ENCODE assay signal across 18 cellular contexts in the genomic region with DNA sequence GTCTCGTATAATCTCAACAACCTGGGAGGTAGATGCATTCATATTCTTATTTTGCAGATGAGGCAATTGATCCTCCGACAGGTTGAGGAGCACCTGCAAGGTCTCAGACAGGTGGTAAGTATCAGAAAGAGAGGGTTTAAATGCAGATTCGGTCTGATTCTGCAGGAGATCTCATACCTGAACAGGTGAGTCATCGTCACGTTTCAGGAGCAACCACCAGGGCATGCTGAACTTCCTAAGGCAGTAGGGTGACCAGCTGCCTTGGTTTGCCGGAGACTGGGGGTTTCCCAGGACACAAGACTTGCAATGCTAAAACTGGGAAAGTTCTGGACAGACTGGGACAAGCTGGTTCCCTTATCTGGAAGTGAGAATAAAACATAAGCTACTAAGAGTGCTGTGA.
DNase-seq lines count a peak whose midpoint lies in the region; ATAC-seq, FAIRE-seq and TF ChIP-seq lines count a peak whose summit lies in the region.
"Had no signal": no experiment of that assay in that cellular context is flagged by ENCODE, and none has a peak within 500 bp of the region (broad histone marks: within the 10 kb centered on the region; RNA-seq: fewer than 3 reads in every experiment).

No MANE protein-coding gene starts in this region.

- peaks cover 10% of the 10 kb centered on the region for H3K27me3 Mint-ChIP-seq in neural progenitor cell (ENCODE audit: insufficient read depth, low read depth)

- H3K27ac ChIP-seq in A549, result no peak overlapping the region
- H3K27ac ChIP-seq in HUES6 (ENCODE audit: low read depth, low read length), result peak overlapping the region; percentile 91
- no peak overlapping the region for H3K27ac ChIP-seq in foreskin keratinocyte
- no peak overlapping the region for H3K27ac ChIP-seq in upper lobe of right lung
- H3K27ac ChIP-seq in neural progenitor cell, result no peak overlapping the region
- H3K27ac ChIP-seq: Peyer's patch had no signal

- TF ChIP-seq CTCF in A549 (IDR thresholded peaks at IDR 0.05) (no peak), foreskin keratinocyte (conservative IDR thresholded peaks at IDR 0.05) (no peak), kidney epithelial cell (IDR thresholded peaks at IDR 0.05; ENCODE audit: insufficient read depth, low read length, poor library complexity, severe bottlenecking) (no peak), upper lobe of right lung (IDR thresholded peaks at IDR 0.05) (no peak), neural progenitor cell (IDR thresholded peaks at IDR 0.05) (no peak)

- no peak overlapping the region for H3K4me3 Mint-ChIP-seq in neural progenitor cell

- POLR2A ChIA-PET in A549 (lab: Yijun Ruan, JAX), result no interaction called here

- WGBS in A549 (ENCODE audit: missing lambda C conversion rate), result 6% methylated on average over 6 of the region's 6 CpGs

- FAIRE-seq in A549 (lab: Jason Lieb, UNC), result no peak
- FAIRE-seq in RCC 7860 (lab: Jason Lieb, UNC), result no peak
- FAIRE-seq: GM12878, GM18507, K562 had no signal

- H3K9ac ChIP-seq in HUES6 (ENCODE audit: low read length) (peak overlapping the region; percentile 75), neural progenitor cell (no peak overlapping the region)

- H3K4me1 Mint-ChIP-seq in neural progenitor cell, result peaks cover 20% of the 10 kb centered on the region

- H3K9me3 ChIP-seq in A549 (no peaks in the 10 kb centered on the region), HUES6 (ENCODE audit: control insufficient read depth, insufficient read depth, low read depth, low read length) (no peaks in the 10 kb centered on the region), upper lobe of right lung (no peaks in the 10 kb centered on the region), neural progenitor cell (ENCODE audit: low read depth) (no peaks in the 10 kb centered on the region)
- H3K9me3 ChIP-seq: Peyer's patch had no signal

- no peaks in the 10 kb centered on the region for H3K9me3 Mint-ChIP-seq in neural progenitor cell

- intact Hi-C loops in upper lobe of right lung (cut with DNase I), result no loop called here

- no peaks in the 10 kb centered on the region for H3K4me1 ChIP-seq in A549
- peaks cover 63% of the 10 kb centered on the region for H3K4me1 ChIP-seq in HUES6 (ENCODE audit: control insufficient read depth, insufficient read depth, low read length)
- H3K4me1 ChIP-seq in foreskin keratinocyte, result no peaks in the 10 kb centered on the region
- no peaks in the 10 kb centered on the region for H3K4me1 ChIP-seq in upper lobe of right lung
- H3K4me1 ChIP-seq in neural progenitor cell, result peaks cover 28% of the 10 kb centered on the region
- H3K4me1 ChIP-seq: Peyer's patch had no signal

- ATAC-seq in A549, result no peak
- ATAC-seq in foreskin keratinocyte, result peak; percentile 93
- ATAC-seq in upper lobe of right lung, result no peak
- ATAC-seq: GM12878, K562 had no signal

- CTCF ChIA-PET in A549 (lab: Yijun Ruan, JAX), result interaction anchor here (1.0 to 1.2 kb wide), 3 partner anchors 9 to 21 kb away, joined by 3 read pairs; no protein-coding TSS in a partner anchor

- TF ChIP-seq RAD21 in A549 (conservative IDR thresholded peaks at IDR 0.05 in 1 of 2, IDR thresholded peaks at IDR 0.05 in 1 of 2), result no peak

- TF ChIP-seq EP300 in A549 (IDR thresholded peaks at IDR 0.05), result no peak

- TF ChIP-seq POLR2A in A549 (IDR thresholded peaks at IDR 0.05; ENCODE audit: low read length), result no peak

- no peak overlapping the region for H3K27ac Mint-ChIP-seq in neural progenitor cell

- H3K4me2 ChIP-seq in A549 (no peak overlapping the region), neural progenitor cell (no peak overlapping the region)

- H3K27me3 ChIP-seq in HUES6 (ENCODE audit: control insufficient read depth, insufficient read depth, low read length) (no peaks in the 10 kb centered on the region), foreskin keratinocyte (peaks cover 14% of the 10 kb centered on the region), kidney epithelial cell (ENCODE audit: control insufficient read depth, insufficient read depth, low read length) (peaks cover 5% of the 10 kb centered on the region), upper lobe of right lung (no peaks in the 10 kb centered on the region), neural progenitor cell (peaks cover 26% of the 10 kb centered on the region)
- H3K27me3 ChIP-seq: Peyer's patch had no signal

- H3K36me3 ChIP-seq in HUES6 (ENCODE audit: control insufficient read depth, insufficient read depth, low read length) (no peaks in the 10 kb centered on the region), kidney epithelial cell (ENCODE audit: control insufficient read depth, insufficient read depth, low read length) (no peaks in the 10 kb centered on the region), upper lobe of right lung (no peaks in the 10 kb centered on the region), neural progenitor cell (no peaks in the 10 kb centered on the region)
- H3K36me3 ChIP-seq: Peyer's patch had no signal

- H3K36me3 Mint-ChIP-seq in neural progenitor cell, result no peaks in the 10 kb centered on the region

- peaks cover 12% of the 10 kb centered on the region for H3F3A ChIP-seq in neural progenitor cell (ENCODE audit: low read depth)

- no peaks in the 10 kb centered on the region for H4K20me1 ChIP-seq in neural progenitor cell (ENCODE audit: low read depth)

- no peak for DNase-seq in A549 (ENCODE audit: low read depth in 1 of 2, low spot score in 1 of 2)
- peak; percentile 55 to 79 for DNase-seq in foreskin keratinocyte
- DNase-seq in kidney epithelial cell (ENCODE audit: low read depth), result peak; percentile 4
- no peak for DNase-seq in GF-D8 (lab: John Stamatoyannopoulos, UW)
- DNase-seq in upper lobe of right lung, result no peak
- no peak for DNase-seq in neural progenitor cell (ENCODE audit: low spot score)
- DNase-seq in RCC 7860 (ENCODE audit: low spot score), result no peak
- DNase-seq: 8988T, C1 segment of cervical spinal cord, NCI-H1048, NCI-H146, NCI-H446 treated with DMSO at 0.1 percent for 48 hours, NCI-H774, Peyer's patch had no signal

- no peak overlapping the region for H3K4me3 ChIP-seq in A549
- peak overlapping the region; percentile 29 for H3K4me3 ChIP-seq in HUES6 (ENCODE audit: low read depth, low read length)
- H3K4me3 ChIP-seq in kidney epithelial cell (ENCODE audit: low read depth, low read length), result no peak overlapping the region
- no peak overlapping the region for H3K4me3 ChIP-seq in upper lobe of right lung
- no peak overlapping the region for H3K4me3 ChIP-seq in neural progenitor cell
- H3K4me3 ChIP-seq: GM12878, K562, Peyer's patch had no signal

- H3K79me2 ChIP-seq in neural progenitor cell (ENCODE audit: low read depth), result no peaks in the 10 kb centered on the region

- H2AFZ ChIP-seq in neural progenitor cell (replicated peaks), result no peak overlapping the region

TF ChIP-seq in A549, 52 proteins besides CTCF, POLR2A, EP300 and RAD21:
- TF ChIP-seq SMC3 (IDR thresholded peaks at IDR 0.05), result no peak
- no peak for TF ChIP-seq FOSL2 (IDR thresholded peaks at IDR 0.05)
- peak; percentile 36; the same call in 1 of the 2 replicates for TF ChIP-seq FOSL2 (CRISPR knock-in tag; IDR thresholded peaks at IDR 0.05)
- no peak for TF ChIP-seq ZSCAN20 (CRISPR knock-in tag; IDR thresholded peaks at IDR 0.05)
- TF ChIP-seq HDAC2 (IDR thresholded peaks at IDR 0.05), result no peak
- no peak for TF ChIP-seq NPAS2 (CRISPR knock-in tag; IDR thresholded peaks at IDR 0.05; ENCODE audit: borderline replicate concordance)

Comparison
In these comparisons a context has a peak if more than half of its experiments do, and no peak if none do; other contexts are left out.
1. DNase-seq: peak in foreskin keratinocyte (2 of 2) and kidney epithelial cell (single experiment); none in A549 (0 of 2), GF-D8 (single experiment), upper lobe of right lung (single experiment), neural progenitor cell (single experiment) and RCC 7860 (single experiment).